26 cellular contexts compared by ENCODE assay signal in the genomic region with DNA sequence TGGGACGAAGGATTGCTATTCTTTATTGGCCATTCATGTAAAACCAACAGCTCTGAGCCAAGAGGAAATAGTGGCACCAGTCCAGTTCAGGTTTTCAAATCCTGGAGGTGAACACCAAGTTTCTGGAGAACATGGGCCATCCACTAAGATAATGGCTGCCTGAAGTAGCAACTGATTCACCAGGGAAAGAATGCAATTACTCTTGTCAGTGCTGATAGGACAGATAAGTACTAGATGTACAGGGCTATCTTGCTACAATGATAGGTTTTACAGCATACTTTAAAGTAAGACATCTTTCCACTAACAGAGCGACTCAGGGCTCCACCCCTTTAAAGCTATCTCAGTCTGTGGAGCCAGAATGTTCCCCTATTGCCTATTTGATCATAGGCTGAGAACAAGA. TPM values are rescaled to one million over a fixed set of nuclear protein-coding genes. Genes with fewer than 3 reads are reported as not detected.
DNase-seq lines count a peak whose midpoint lies in the region; ATAC-seq and TF ChIP-seq lines count a peak whose summit lies in the region.
"Had no signal": no experiment of that assay in that cellular context is flagged by ENCODE, and none has a peak within 500 bp of the region (broad histone marks: within the 10 kb centered on the region; RNA-seq: fewer than 3 reads in every experiment).

No MANE protein-coding gene starts in this region.

- H3K27me3 Mint-ChIP-seq in natural killer cell (ENCODE audit: low read depth in 2 of 2) = no peaks in the 10 kb centered on the region
- H3K27me3 Mint-ChIP-seq: activated CD8-positive, alpha-beta T cell treated with anti-CD3 and anti-CD28 coated beads for 36 hours; activated naive CD8-positive, alpha-beta T cell; naive thymus-derived CD8-positive, alpha-beta T cell; stimulated activated naive CD8-positive, alpha-beta T cell treated with anti-CD3 and anti-CD28 coated beads, Interleukin-15, Interleukin-2, amounts not matched to agents 100 ng/mL and 50 ng/mL, for 24 hours; T-helper 17 cell had no signal

- peak; percentile 66 for ATAC-seq in mucosa of descending colon
- ATAC-seq in GM19397 (IDR thresholded peaks at IDR 0.05; ENCODE audit: unreplicated experiment) = no peak
- no peak for ATAC-seq in natural killer cell
- ATAC-seq: activated CD8-positive, alpha-beta T cell treated with anti-CD3 and anti-CD28 coated beads for 36 hours; gastroesophageal sphincter; naive thymus-derived CD8-positive, alpha-beta T cell; T-helper 17 cell had no signal

- H3K9me3 Mint-ChIP-seq in natural killer cell = no peaks in the 10 kb centered on the region
- H3K9me3 Mint-ChIP-seq: activated CD8-positive, alpha-beta T cell treated with anti-CD3 and anti-CD28 coated beads for 36 hours; naive thymus-derived CD8-positive, alpha-beta T cell; stimulated activated naive CD8-positive, alpha-beta T cell treated with anti-CD3 and anti-CD28 coated beads, Interleukin-15, Interleukin-2, amounts not matched to agents 100 ng/mL and 50 ng/mL, for 24 hours had no signal

- H3K36me3 ChIP-seq in mucosa of descending colon (ENCODE audit: low read depth) = no peaks in the 10 kb centered on the region

- no peak overlapping the region for H3K4me3 Mint-ChIP-seq in natural killer cell
- H3K4me3 Mint-ChIP-seq: activated CD8-positive, alpha-beta T cell treated with anti-CD3 and anti-CD28 coated beads for 36 hours; activated naive CD8-positive, alpha-beta T cell; naive thymus-derived CD8-positive, alpha-beta T cell; stimulated activated naive CD8-positive, alpha-beta T cell treated with anti-CD3 and anti-CD28 coated beads, Interleukin-15, Interleukin-2, amounts not matched to agents 100 ng/mL and 50 ng/mL, for 24 hours; T-helper 17 cell had no signal

- no peaks in the 10 kb centered on the region for H3K9me3 ChIP-seq in mucosa of descending colon
- H3K9me3 ChIP-seq: gastroesophageal sphincter, upper lobe of left lung had no signal

- peak overlapping the region in 1 of 2 donors; percentile 23 for H3K27ac Mint-ChIP-seq in natural killer cell
- H3K27ac Mint-ChIP-seq: activated CD8-positive, alpha-beta T cell treated with anti-CD3 and anti-CD28 coated beads for 36 hours; activated naive CD8-positive, alpha-beta T cell; naive thymus-derived CD8-positive, alpha-beta T cell; stimulated activated naive CD8-positive, alpha-beta T cell treated with anti-CD3 and anti-CD28 coated beads, Interleukin-15, Interleukin-2, amounts not matched to agents 100 ng/mL and 50 ng/mL, for 24 hours; T-helper 17 cell had no signal

- intact Hi-C loops in mucosa of descending colon (cut with DNase I, micrococcal nuclease) (no loop called here), natural killer cell (cut with micrococcal nuclease) (no loop called here)

- TF ChIP-seq CTCF in fibroblast of mammary gland (conservative IDR thresholded peaks at IDR 0.05; ENCODE audit: control insufficient read depth, insufficient read depth, low read depth, low read length) (no peak), mucosa of descending colon (IDR thresholded peaks at IDR 0.05) (no peak), natural killer cell (IDR thresholded peaks at IDR 0.05) (no peak)

- no peak overlapping the region for H3K4me3 ChIP-seq in fibroblast of mammary gland (ENCODE audit: control insufficient read depth, low read depth, low read length)
- no peak overlapping the region for H3K4me3 ChIP-seq in mucosa of descending colon
- H3K4me3 ChIP-seq: gastroesophageal sphincter, upper lobe of left lung had no signal

- no peaks in the 10 kb centered on the region for H3K4me1 ChIP-seq in mucosa of descending colon (ENCODE audit: low read depth)
- H3K4me1 ChIP-seq: gastroesophageal sphincter had no signal

- H3K36me3 Mint-ChIP-seq in natural killer cell = peaks cover 24% of the 10 kb centered on the region

- H3K4me1 Mint-ChIP-seq in natural killer cell = peaks cover 0 to 9% of the 10 kb centered on the region in 2 donors

- DNase-seq in EL = peak; percentile 47
- peak; percentile 92 for DNase-seq in NCI-H226
- DNase-seq in fibroblast of mammary gland (ENCODE audit: low read depth) = peak; percentile 50
- no peak for DNase-seq in mucosa of descending colon
- DNase-seq in NCI-H82 treated with DMSO at 0.1 percent for 48 hours (lab: John Stamatoyannopoulos, UW; ENCODE audit: unreplicated experiment) = no peak
- no peak for DNase-seq in inferior parietal cortex (ENCODE audit: extremely low spot score)
- DNase-seq in natural killer cell = no peak
- DNase-seq: activated CD8-positive, alpha-beta T cell treated with anti-CD3 and anti-CD28 coated beads for 36 hours; activated T-cell treated with anti-CD3 and anti-CD28 coated beads, Interleukin-2, amount 50 U/mL, for 48 hours; AML-193; cortex of kidney; KBM-7; naive thymus-derived CD8-positive, alpha-beta T cell; NCI-H1048; NCI-H1930; NCI-H510A treated with DMSO at 0.1 percent for 48 hours; posterior cingulate gyrus; stimulated activated CD4-positive, alpha-beta T cell treated with anti-CD3 and anti-CD28 coated beads, Interleukin-2, amount 100 ng/mL, for 48 hours; T-helper 17 cell; upper lobe of left lung had no signal

RNA-seq across cellular contexts. Expression of gene APOA1, which starts 36.8 kb away (rescaled TPM):
- total RNA-seq in mucosa of descending colon (under 1 TPM in 2 of 3 donors, not detected in 1; 0.31 to 0.46 TPM), natural killer cell (under 1 TPM in 2 of 3 donors, not detected in 1; 0.54 to 0.87 TPM)
- total RNA-seq: activated CD8-positive, alpha-beta T cell treated with anti-CD3 and anti-CD28 coated beads for 36 hours; endothelial cell of umbilical vein had no signal

RNA-seq across cellular contexts. Expression of gene APOC3, which starts 44.5 kb away (rescaled TPM):
- total RNA-seq in mucosa of descending colon (under 1 TPM in 1 of 3 donors, not detected in 2; 0.60 TPM), natural killer cell (not detected)
- total RNA-seq: activated CD8-positive, alpha-beta T cell treated with anti-CD3 and anti-CD28 coated beads for 36 hours; endothelial cell of umbilical vein; naive thymus-derived CD8-positive, alpha-beta T cell; skeletal muscle tissue; T-helper 17 cell had no signal

RNA-seq across cellular contexts. Expression of gene APOA4, which starts 51.1 kb away (rescaled TPM):
- total RNA-seq in mucosa of descending colon (not detected), natural killer cell (not detected)
- total RNA-seq: activated CD8-positive, alpha-beta T cell treated with anti-CD3 and anti-CD28 coated beads for 36 hours; endothelial cell of umbilical vein; naive thymus-derived CD8-positive, alpha-beta T cell; T-helper 17 cell; upper lobe of left lung had no signal

Comparison
In these comparisons a context has a peak if more than half of its experiments do, and no peak if none do; other contexts are left out.
1. DNase-seq: peak in EL (single experiment), NCI-H226 (single experiment) and fibroblast of mammary gland (single experiment); none in mucosa of descending colon (0 of 3), NCI-H82 treated with DMSO at 0.1 percent for 48 hours (single experiment), inferior parietal cortex (single experiment) and natural killer cell (single experiment).